In the genomic region with DNA sequence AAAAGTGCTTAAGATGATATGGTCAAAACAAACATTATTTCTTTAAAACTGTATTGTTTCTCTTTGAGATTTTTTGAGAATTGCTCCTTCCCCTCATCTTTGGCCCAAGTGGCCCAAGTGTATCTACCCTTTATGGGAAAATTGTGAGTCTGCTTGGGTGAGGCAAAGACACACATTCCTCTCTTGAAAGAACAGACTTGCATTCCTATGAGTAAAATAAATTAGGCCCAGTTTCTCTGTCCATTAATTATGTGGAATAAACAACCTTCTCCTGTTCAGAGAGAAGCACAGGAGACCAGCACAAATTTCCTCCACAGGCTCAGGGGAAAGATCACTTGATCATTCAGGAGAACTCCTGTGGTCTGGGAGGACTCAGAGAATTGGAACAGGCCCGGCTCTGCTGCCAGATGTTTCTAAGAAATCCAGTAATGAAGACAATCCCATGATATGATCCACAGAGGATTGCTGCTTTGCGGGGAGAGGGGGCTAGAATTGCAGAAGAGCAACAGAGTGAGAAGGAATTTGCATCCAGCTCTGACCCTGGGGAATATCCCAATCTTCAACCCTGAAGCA, we compare ENCODE assay signal across 17 cellular contexts. TPM values are rescaled to one million over a fixed set of nuclear protein-coding genes. Genes with fewer than 3 reads are reported as not detected.
A peak's percentile ranks its signal among the peaks of the same experiment; 100 is the strongest.
DNase-seq lines count a peak whose midpoint lies in the region; ATAC-seq, FAIRE-seq and TF ChIP-seq lines count a peak whose summit lies in the region.
"Had no signal": no experiment of that assay in that cellular context is flagged by ENCODE, and none has a peak within 500 bp of the region (broad histone marks: within the 10 kb centered on the region; RNA-seq: fewer than 3 reads in every experiment).

No MANE protein-coding gene starts in this region.

- no peaks in the 10 kb centered on the region for H3K27me3 Mint-ChIP-seq in type B pancreatic cell

- no peaks in the 10 kb centered on the region for H3K9me3 Mint-ChIP-seq in type B pancreatic cell

- H3K4me1 ChIP-seq in pancreas = no peaks in the 10 kb centered on the region
- peaks cover 5% of the 10 kb centered on the region for H3K4me1 ChIP-seq in HAP-1

- no peaks in the 10 kb centered on the region for H3K9me3 ChIP-seq in pancreas
- no peaks in the 10 kb centered on the region for H3K9me3 ChIP-seq in HAP-1
- H3K9me3 ChIP-seq: A549, adrenal gland had no signal

- peak overlapping the region; percentile 86 for H3K4me3 Mint-ChIP-seq in type B pancreatic cell

- no peak overlapping the region for H3K27ac ChIP-seq in pancreas
- H3K27ac ChIP-seq: A549 had no signal

- ATAC-seq in Right ventricle myocardium superior (ENCODE audit: poor library complexity) = peak; percentile 71
- ATAC-seq in left cardiac atrium = no peak
- ATAC-seq in pancreas = peak in 3 of 4 donors; percentile 36 to 46 (median 38)
- ATAC-seq in GM21529 (IDR thresholded peaks at IDR 0.05; ENCODE audit: unreplicated experiment) = no peak
- ATAC-seq: A549 had no signal

- no peaks in the 10 kb centered on the region for H3K27me3 ChIP-seq in pancreas
- H3K27me3 ChIP-seq in HAP-1 (ENCODE audit: low read depth) = no peaks in the 10 kb centered on the region
- H3K27me3 ChIP-seq: adrenal gland had no signal

- H3K36me3 ChIP-seq in pancreas (no peaks in the 10 kb centered on the region), HAP-1 (replicated peaks) (no peaks in the 10 kb centered on the region)
- H3K36me3 ChIP-seq: adrenal gland had no signal

- H3K4me1 Mint-ChIP-seq in type B pancreatic cell (ENCODE audit: unreplicated experiment) = peaks cover 72% of the 10 kb centered on the region

- intact Hi-C loops in Right ventricle myocardium superior (cut with DNase I) (no loop called here), left cardiac atrium (cut with DNase I) (no loop called here), pancreas (cut with DNase I) (no loop called here)

- TF ChIP-seq CTCF in fibroblast of villous mesenchyme (IDR thresholded peaks at IDR 0.05; ENCODE audit: insufficient read depth, low read depth, low read length) (no peak), pancreas (IDR thresholded peaks at IDR 0.05) (no peak), type B pancreatic cell (conservative IDR thresholded peaks at IDR 0.05) (no peak)

- peak; percentile 43 for DNase-seq in Right ventricle myocardium superior
- DNase-seq in left cardiac atrium = no peak
- DNase-seq in fibroblast of villous mesenchyme (ENCODE audit: low read depth) = peak; percentile 44
- no peak for DNase-seq in pancreas
- DNase-seq in type B pancreatic cell (ENCODE audit: extremely low spot score, unreplicated experiment) = no peak
- DNase-seq in HAP-1 (ENCODE audit: low spot score in 2 of 2) = no peak
- no peak for DNase-seq in NCI-H2081 treated with DMSO at 0.1 percent for 48 hours (lab: John Stamatoyannopoulos, UW)
- DNase-seq: activated CD4-positive, alpha-beta T cell treated with anti-CD3 and anti-CD28 coated beads, Interleukin-2, amount 50 U/mL, for 48 hours; adrenal gland; cortex of kidney; midbrain; NCI-H1048; stimulated activated CD4-positive, alpha-beta T cell treated with anti-CD3 and anti-CD28 coated beads, Interleukin-2, amount 100 ng/mL, for 24 hours had no signal

- FAIRE-seq in pancreas (lab: Jason Lieb, UNC) = no peak
- FAIRE-seq: A549, H54, TTC549 had no signal

- in situ Hi-C loops in HAP-1 (cut with MboI; ENCODE audit: low sequenced_read_pairs) = no loop called here

- WGBS in pancreas, 2 donors = 68 to 89% methylated on average over 2 of the region's 2 CpGs

- no peaks in the 10 kb centered on the region for H3K36me3 Mint-ChIP-seq in type B pancreatic cell

- H3K4me3 ChIP-seq in fibroblast of villous mesenchyme (ENCODE audit: low read depth, low read length) (no peak overlapping the region), pancreas (no peak overlapping the region), HAP-1 (no peak overlapping the region)
- H3K4me3 ChIP-seq: A549, adrenal gland had no signal

- peak overlapping the region; percentile 92 for H3K27ac Mint-ChIP-seq in type B pancreatic cell

RNA-seq across cellular contexts. Expression of a gene that starts 53.9 kb away (rescaled TPM):
- 7.4 TPM for total RNA-seq in Right ventricle myocardium superior
- total RNA-seq in left cardiac atrium = 10 to 100 TPM; 14.5 to 16.3 TPM
- 10.6 and 14.2 TPM in 2 replicates for total RNA-seq in fibroblast of villous mesenchyme
- 10 to 100 TPM in 4 of 6 donors, 1 to 10 TPM in 2; 4.9 to 19.5 (median 10.5) TPM for total RNA-seq in pancreas
- 1 to 10 TPM; 9.5 TPM for polyA plus RNA-seq in pancreas
- 36.7 and 219 TPM in 2 replicates for total RNA-seq in type B pancreatic cell (ENCODE audit: low replicate concordance)

Comparison
In these comparisons a context has a peak if more than half of its experiments do, and no peak if none do; other contexts are left out.
1. ATAC-seq: peak in Right ventricle myocardium superior (single experiment) and pancreas (3 of 4); none in left cardiac atrium (0 of 2) and GM21529 (single experiment).
2. DNase-seq: peak in Right ventricle myocardium superior (single experiment) and fibroblast of villous mesenchyme (single experiment); none in left cardiac atrium (single experiment), pancreas (0 of 6), type B pancreatic cell (single experiment), HAP-1 (0 of 2) and NCI-H2081 treated with DMSO at 0.1 percent for 48 hours (single experiment).